7 cellular contexts compared by ENCODE assay signal in genomic region chr5:273091-273490, GRCh38. TPM values are rescaled to one million over a fixed set of nuclear protein-coding genes. Genes with fewer than 3 reads are reported as not detected.
DNase-seq lines count a peak whose midpoint lies in the region; ATAC-seq and TF ChIP-seq lines count a peak whose summit lies in the region.
"Not testable (repeated sequence)": the region's sequence is repeated elsewhere in the genome, so short reads cannot be mapped to it uniquely, and the experiment has no call there.

No MANE protein-coding gene starts in this region.

- H3K27me3 Mint-ChIP-seq in CD4-positive, alpha-beta memory T cell; activated T-cell treated with anti-CD3 and anti-CD28 coated beads, Interleukin-2, amount 50 U/mL, for 72 hours (ENCODE audit: low read depth); central memory CD8-positive, alpha-beta T cell; glutamatergic neuron (ENCODE audit: unreplicated experiment); nephron progenitor cell (ENCODE audit: low read depth, poor library complexity): not testable (repeated sequence)

- TF ChIP-seq CTCF in SU-DHL-6 (IDR thresholded peaks at IDR 0.05; ENCODE audit: insufficient read depth, low read length, poor library complexity, severe bottlenecking); glutamatergic neuron (IDR thresholded peaks at IDR 0.05; ENCODE audit: partially characterized antibody, unreplicated experiment); nephron progenitor cell (IDR thresholded peaks at IDR 0.05): not testable (repeated sequence)

- H3K79me2 ChIP-seq in SU-DHL-6 (ENCODE audit: insufficient read depth, low read length) = peaks cover 49% of the 10 kb centered on the region

- peak overlapping the region in 6 of 7 donors; percentile 48 to 89 (median 83) for H3K27ac Mint-ChIP-seq in CD4-positive, alpha-beta memory T cell
- peak overlapping the region; percentile 66 for H3K27ac Mint-ChIP-seq in activated T-cell treated with anti-CD3 and anti-CD28 coated beads, Interleukin-2, amount 50 U/mL, for 72 hours
- H3K27ac Mint-ChIP-seq in central memory CD8-positive, alpha-beta T cell (ENCODE audit: low read depth) = peak overlapping the region; percentile 65
- H3K27ac Mint-ChIP-seq in glutamatergic neuron (ENCODE audit: unreplicated experiment) = peak overlapping the region; percentile 29
- H3K27ac Mint-ChIP-seq in nephron progenitor cell = peak overlapping the region; percentile 64

- H4K20me1 ChIP-seq in SU-DHL-6 (ENCODE audit: low read depth, low read length) = not testable (repeated sequence)

- not testable (repeated sequence) for H3K4me3 ChIP-seq in CD4-positive, alpha-beta memory T cell (ENCODE audit: low read length in 2 of 2); SU-DHL-6 (ENCODE audit: insufficient read depth, low read length, poor library complexity, severe bottlenecking)
- 0 out of 2 replicates have a peak overlapping the region, but pooled peaks have one; percentile 29 for H3K4me3 ChIP-seq in HUES64 (ENCODE audit: low read length)

- intact Hi-C loops in CD4-positive, alpha-beta memory T cell (cut with micrococcal nuclease) = loop anchor here (5.0 kb wide), 3 partner anchors 169 to 1359 kb away; partner anchors contain the start of genes CEP72 and EXOC3

- H3K36me3 Mint-ChIP-seq in CD4-positive, alpha-beta memory T cell = peaks cover 0 to 39% of the 10 kb centered on the region in 2 donors
- not testable (repeated sequence) for H3K36me3 Mint-ChIP-seq in activated T-cell treated with anti-CD3 and anti-CD28 coated beads, Interleukin-2, amount 50 U/mL, for 72 hours (ENCODE audit: insufficient read depth in 2 of 2); glutamatergic neuron (ENCODE audit: unreplicated experiment); nephron progenitor cell (ENCODE audit: low read depth)
- H3K36me3 Mint-ChIP-seq in central memory CD8-positive, alpha-beta T cell (ENCODE audit: insufficient read depth) = peaks cover 33% of the 10 kb centered on the region

- not testable (repeated sequence) for H3K9me3 ChIP-seq in CD4-positive, alpha-beta memory T cell (ENCODE audit: control insufficient read depth in 1 of 2, low read length in 2 of 2); HUES64 (ENCODE audit: insufficient read depth, low read depth, low read length); SU-DHL-6 (ENCODE audit: insufficient read depth, low read length)

- H3K9me3 Mint-ChIP-seq in CD4-positive, alpha-beta memory T cell; activated T-cell treated with anti-CD3 and anti-CD28 coated beads, Interleukin-2, amount 50 U/mL, for 72 hours; central memory CD8-positive, alpha-beta T cell; glutamatergic neuron (ENCODE audit: unreplicated experiment); nephron progenitor cell: not testable (repeated sequence)

- not testable (repeated sequence) for DNase-seq in CD4-positive, alpha-beta memory T cell; activated T-cell treated with anti-CD3 and anti-CD28 coated beads, Interleukin-2, amount 50 U/mL, for 72 hours; central memory CD8-positive, alpha-beta T cell (ENCODE audit: low spot score in 2 of 2); glutamatergic neuron; nephron progenitor cell

- not testable (repeated sequence) for H2AFZ ChIP-seq in SU-DHL-6 (ENCODE audit: low read depth, low read length, severe bottlenecking)

- H3F3A ChIP-seq in SU-DHL-6 (ENCODE audit: insufficient read depth) = peaks cover 12% of the 10 kb centered on the region

- not testable (repeated sequence) for H3K9ac ChIP-seq in HUES64 (ENCODE audit: low read depth, low read length); SU-DHL-6 (ENCODE audit: low read length)

- H3K9me2 ChIP-seq in SU-DHL-6 (replicated peaks; ENCODE audit: insufficient read depth, low read length) = not testable (repeated sequence)

- CTCF ChIA-PET in CD4-positive, alpha-beta memory T cell (lab: Charles Lee; ENCODE audit: partially characterized antibody) = not testable (repeated sequence)

- H3K36me3 ChIP-seq in CD4-positive, alpha-beta memory T cell (ENCODE audit: insufficient read depth, low read length) = peaks cover 19% of the 10 kb centered on the region
- H3K36me3 ChIP-seq in HUES64 (ENCODE audit: insufficient read depth, low read length) = peaks cover 32% of the 10 kb centered on the region
- H3K36me3 ChIP-seq in SU-DHL-6 (ENCODE audit: low read length) = not testable (repeated sequence)

- H3K27ac ChIP-seq in CD4-positive, alpha-beta memory T cell (ENCODE audit: low read depth, low read length); HUES64 (ENCODE audit: low read depth, low read length); SU-DHL-6 (ENCODE audit: low read depth, low read length): not testable (repeated sequence)

- peaks cover 18 to 52% (median 40%) of the 10 kb centered on the region in 4 donors for H3K4me1 Mint-ChIP-seq in CD4-positive, alpha-beta memory T cell
- peaks cover 42% of the 10 kb centered on the region for H3K4me1 Mint-ChIP-seq in activated T-cell treated with anti-CD3 and anti-CD28 coated beads, Interleukin-2, amount 50 U/mL, for 72 hours (ENCODE audit: low read depth)
- H3K4me1 Mint-ChIP-seq in central memory CD8-positive, alpha-beta T cell = peaks cover 27% of the 10 kb centered on the region
- not testable (repeated sequence) for H3K4me1 Mint-ChIP-seq in glutamatergic neuron (ENCODE audit: low read depth, unreplicated experiment)
- H3K4me1 Mint-ChIP-seq in nephron progenitor cell = peaks cover 39% of the 10 kb centered on the region

- POLR2A ChIA-PET in CD4-positive, alpha-beta memory T cell (lab: Charles Lee; ENCODE audit: partially characterized antibody) = not testable (repeated sequence)

- peaks cover 38% of the 10 kb centered on the region for H3K4me1 ChIP-seq in CD4-positive, alpha-beta memory T cell (ENCODE audit: insufficient read depth, low read length)
- H3K4me1 ChIP-seq in HUES64 (ENCODE audit: insufficient read depth, low read length) = not testable (repeated sequence)

- H3K4me2 ChIP-seq in SU-DHL-6 (ENCODE audit: low read depth, low read length, poor library complexity, severe bottlenecking) = peak overlapping the region; percentile 40

- ATAC-seq in activated T-cell treated with anti-CD3 and anti-CD28 coated beads, Interleukin-2, amount 50 U/mL, for 72 hours (replicated peaks in 1 of 2); central memory CD8-positive, alpha-beta T cell (replicated peaks; ENCODE audit: extremely low read depth, poor library complexity, severe bottlenecking): not testable (repeated sequence)

- WGBS in HUES64 = 91% methylated on average over 9 of the region's 9 CpGs

- H3K4me3 Mint-ChIP-seq in CD4-positive, alpha-beta memory T cell = peak overlapping the region; percentile 58 to 91 (median 84)
- H3K4me3 Mint-ChIP-seq in activated T-cell treated with anti-CD3 and anti-CD28 coated beads, Interleukin-2, amount 50 U/mL, for 72 hours = peak overlapping the region; percentile 91
- peak overlapping the region; percentile 94 for H3K4me3 Mint-ChIP-seq in central memory CD8-positive, alpha-beta T cell
- H3K4me3 Mint-ChIP-seq in glutamatergic neuron (ENCODE audit: unreplicated experiment) (peak overlapping the region; percentile 69), nephron progenitor cell (peak overlapping the region; percentile 93)

- not testable (repeated sequence) for H3K27me3 ChIP-seq in CD4-positive, alpha-beta memory T cell (ENCODE audit: insufficient read depth, low read length); HUES64 (ENCODE audit: insufficient read depth, low read length); SU-DHL-6 (ENCODE audit: low read length)

RNA-seq across cellular contexts. Expression of gene PDCD6, which starts 1.6 kb away (rescaled TPM):
- 10 to 100 TPM; 86.5 to 95.8 TPM for total RNA-seq in CD4-positive, alpha-beta memory T cell
- polyA plus RNA-seq in CD4-positive, alpha-beta memory T cell = 100 to 1,000 TPM; 204 to 227 TPM
- 72.7 TPM for polyA plus RNA-seq in HUES64 (2013, experiment 1 of 2)
- polyA plus RNA-seq in HUES64 (2013, experiment 2 of 2) = 63.5 TPM
- 10 to 100 TPM; 71.0 to 72.3 TPM for total RNA-seq in activated T-cell treated with anti-CD3 and anti-CD28 coated beads, Interleukin-2, amount 50 U/mL, for 72 hours
- total RNA-seq in glutamatergic neuron (ENCODE audit: unreplicated experiment) = 56.9 TPM

RNA-seq across cellular contexts. Expression of gene AHRR, which starts 48.4 kb away (rescaled TPM):
- 1 to 10 TPM; 1.2 to 2.7 TPM for total RNA-seq in CD4-positive, alpha-beta memory T cell
- under 1 TPM; 0.23 to 0.32 TPM for polyA plus RNA-seq in CD4-positive, alpha-beta memory T cell
- 0.45 TPM for polyA plus RNA-seq in HUES64 (2013, experiment 1 of 2)
- 0.44 TPM for polyA plus RNA-seq in HUES64 (2013, experiment 2 of 2)
- 10 to 100 TPM; 56.0 to 82.2 TPM for total RNA-seq in activated T-cell treated with anti-CD3 and anti-CD28 coated beads, Interleukin-2, amount 50 U/mL, for 72 hours
- 2.0 TPM for total RNA-seq in glutamatergic neuron (ENCODE audit: unreplicated experiment)

RNA-seq across cellular contexts. Expression of gene SDHA, which starts 55.0 kb away (rescaled TPM):
- total RNA-seq in CD4-positive, alpha-beta memory T cell = 100 to 1,000 TPM; 131 to 136 TPM
- polyA plus RNA-seq in CD4-positive, alpha-beta memory T cell = 100 to 1,000 TPM; 214 to 240 TPM
- 60.7 TPM for polyA plus RNA-seq in HUES64 (2013, experiment 1 of 2)
- 61.6 TPM for polyA plus RNA-seq in HUES64 (2013, experiment 2 of 2)
- 100 to 1,000 TPM; 143 to 144 TPM for total RNA-seq in activated T-cell treated with anti-CD3 and anti-CD28 coated beads, Interleukin-2, amount 50 U/mL, for 72 hours
- total RNA-seq in glutamatergic neuron (ENCODE audit: unreplicated experiment) = 81.3 TPM

RNA-seq across cellular contexts. Expression of gene CCDC127, which starts 55.1 kb away (rescaled TPM):
- 1 to 10 TPM; 6.7 to 7.7 TPM for total RNA-seq in CD4-positive, alpha-beta memory T cell
- polyA plus RNA-seq in CD4-positive, alpha-beta memory T cell = 1 to 10 TPM; 2.9 to 5.1 TPM
- 3.7 TPM for polyA plus RNA-seq in HUES64 (2013, experiment 1 of 2)
- 4.1 TPM for polyA plus RNA-seq in HUES64 (2013, experiment 2 of 2)
- total RNA-seq in activated T-cell treated with anti-CD3 and anti-CD28 coated beads, Interleukin-2, amount 50 U/mL, for 72 hours = 1 to 10 TPM; 6.7 to 8.5 TPM
- 11.9 TPM for total RNA-seq in glutamatergic neuron (ENCODE audit: unreplicated experiment)

Comparison
In these comparisons a context has a peak if more than half of its experiments do, and no peak if none do; other contexts are left out.
1. H3K27ac Mint-ChIP-seq: peak in every context shown above with its lines; median percentile 83 in CD4-positive, alpha-beta memory T cell; 66 in activated T-cell treated with anti-CD3 and anti-CD28 coated beads, Interleukin-2, amount 50 U/mL, for 72 hours; 65 in central memory CD8-positive, alpha-beta T cell; 64 in nephron progenitor cell; 29 in glutamatergic neuron.
2. RNA of gene AHRR, which starts 48.4 kb away (total RNA-seq): 56.0 to 82.2 TPM in activated T-cell treated with anti-CD3 and anti-CD28 coated beads, Interleukin-2, amount 50 U/mL, for 72 hours; 1.2 to 2.7 TPM in CD4-positive, alpha-beta memory T cell and 2.0 TPM in glutamatergic neuron (single experiment); every median in the first group is over 10 times any median in the second.
3. Peak in every context shown above with its lines, with median percentiles within 50 percentile points of each other: H3K4me3 Mint-ChIP-seq.